In the genomic region with DNA sequence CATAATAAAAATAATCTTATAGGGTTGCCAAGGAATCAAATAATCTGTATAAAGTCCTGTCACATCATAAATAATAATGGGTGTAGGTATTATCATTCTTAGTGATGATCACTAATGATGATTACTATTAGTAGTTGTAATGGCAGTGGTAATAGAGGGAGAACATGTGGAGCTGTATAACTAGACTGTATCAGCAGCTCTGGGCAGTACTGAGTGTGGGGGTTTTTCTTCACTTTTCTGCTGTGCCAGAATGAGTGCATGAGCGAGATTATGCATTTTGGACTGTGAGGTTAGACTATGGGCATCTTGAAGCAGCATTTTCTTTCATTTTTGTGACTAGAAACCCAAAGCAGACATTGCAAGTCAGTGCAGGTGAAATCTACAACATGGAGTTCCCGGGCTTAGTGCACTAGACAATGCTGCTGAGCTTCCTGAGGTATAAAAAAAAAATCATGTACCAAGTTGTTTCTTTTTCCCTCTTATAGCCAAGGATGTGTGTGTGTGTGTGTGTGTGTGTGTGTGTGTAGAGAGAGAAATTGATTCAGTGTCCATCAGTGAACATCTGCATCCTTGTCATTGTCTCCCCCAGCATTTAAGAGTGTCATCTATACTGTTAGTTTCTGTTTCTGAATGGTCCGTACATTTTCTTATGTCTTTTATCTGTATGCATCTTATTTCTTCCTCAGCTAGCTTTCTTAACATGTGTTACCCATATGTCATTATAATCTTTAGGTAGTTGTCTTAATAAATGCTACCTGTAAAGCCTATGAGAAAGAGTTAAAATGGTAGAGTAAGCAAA, we compare ENCODE assay signal across 23 cellular contexts.
"Had no signal": no experiment of that assay in that cellular context is flagged by ENCODE, and none has a peak within 500 bp of the region (broad histone marks: within the 10 kb centered on the region; RNA-seq: fewer than 3 reads in every experiment).

No MANE protein-coding gene starts in this region.

- H3K27me3 ChIP-seq: foreskin keratinocyte, gastroesophageal sphincter, heart left ventricle, hepatocyte, neutrophil, pancreas, right lobe of liver, tibial nerve, upper lobe of left lung had no signal

- H2AFZ ChIP-seq: hepatocyte had no signal

- H3K36me3 ChIP-seq: gastroesophageal sphincter, heart left ventricle, neutrophil, pancreas, right lobe of liver, thoracic aorta, tibial nerve, upper lobe of left lung had no signal

- H3K4me3 ChIP-seq: gastroesophageal sphincter, heart left ventricle, hepatocyte, lung, pancreas, right lobe of liver, thoracic aorta, tibial nerve, upper lobe of left lung had no signal

- H3K4me1 ChIP-seq: foreskin keratinocyte, gastroesophageal sphincter, heart left ventricle, pancreas, right lobe of liver, tibial nerve, upper lobe of left lung had no signal

- H3K9me3 ChIP-seq: gastroesophageal sphincter, heart left ventricle, neutrophil, pancreas, right lobe of liver, thoracic aorta, tibial nerve, upper lobe of left lung had no signal

- DNase-seq: effector CD8-positive, alpha-beta T cell; endodermal cell; foreskin keratinocyte; heart left ventricle; kidney; pancreas; right lobe of liver; small intestine; stimulated activated CD4-positive, alpha-beta T cell treated with anti-CD3 and anti-CD28 coated beads, Interleukin-15, amount 100 ng/mL, for 24 hours; stimulated activated CD4-positive, alpha-beta T cell treated with anti-CD3 and anti-CD28 coated beads, Interleukin-2, amount 100 ng/mL, for 48 hours; stimulated activated naive B cell treated with anti-CD40 and anti-IgM and Interleukin-4, amounts not matched to agents 10 μg/mL and 1 μg/mL and 100 μg/mL, for 72 hours; upper lobe of left lung had no signal

- H3K4me2 ChIP-seq: hepatocyte had no signal

- FAIRE-seq: kidney, pancreas, urothelium cell line had no signal

- ATAC-seq: esophagus mucosa; foreskin keratinocyte; gastroesophageal sphincter; heart left ventricle; left lobe of liver; natural killer cell treated with Interleukin-12 subunit alpha and Interleukin-12 subunit beta and Interleukin-15 and Interleukin-18, amount 100 ng/mL, for 72 hours; pancreas; right lobe of liver; stimulated activated naive B cell treated with anti-CD40 and anti-IgM and Interleukin-4, amounts not matched to agents 10 μg/mL and 1 μg/mL and 100 μg/mL, for 72 hours had no signal

- H3K79me2 ChIP-seq: hepatocyte had no signal

- H3K27ac ChIP-seq: epithelial cell of prostate, foreskin keratinocyte, gastroesophageal sphincter, heart left ventricle, hepatocyte, neutrophil, pancreas, right lobe of liver, thoracic aorta, tibial nerve, upper lobe of left lung had no signal
